ENCODE assay signal across 8 cellular contexts in the genomic region with DNA sequence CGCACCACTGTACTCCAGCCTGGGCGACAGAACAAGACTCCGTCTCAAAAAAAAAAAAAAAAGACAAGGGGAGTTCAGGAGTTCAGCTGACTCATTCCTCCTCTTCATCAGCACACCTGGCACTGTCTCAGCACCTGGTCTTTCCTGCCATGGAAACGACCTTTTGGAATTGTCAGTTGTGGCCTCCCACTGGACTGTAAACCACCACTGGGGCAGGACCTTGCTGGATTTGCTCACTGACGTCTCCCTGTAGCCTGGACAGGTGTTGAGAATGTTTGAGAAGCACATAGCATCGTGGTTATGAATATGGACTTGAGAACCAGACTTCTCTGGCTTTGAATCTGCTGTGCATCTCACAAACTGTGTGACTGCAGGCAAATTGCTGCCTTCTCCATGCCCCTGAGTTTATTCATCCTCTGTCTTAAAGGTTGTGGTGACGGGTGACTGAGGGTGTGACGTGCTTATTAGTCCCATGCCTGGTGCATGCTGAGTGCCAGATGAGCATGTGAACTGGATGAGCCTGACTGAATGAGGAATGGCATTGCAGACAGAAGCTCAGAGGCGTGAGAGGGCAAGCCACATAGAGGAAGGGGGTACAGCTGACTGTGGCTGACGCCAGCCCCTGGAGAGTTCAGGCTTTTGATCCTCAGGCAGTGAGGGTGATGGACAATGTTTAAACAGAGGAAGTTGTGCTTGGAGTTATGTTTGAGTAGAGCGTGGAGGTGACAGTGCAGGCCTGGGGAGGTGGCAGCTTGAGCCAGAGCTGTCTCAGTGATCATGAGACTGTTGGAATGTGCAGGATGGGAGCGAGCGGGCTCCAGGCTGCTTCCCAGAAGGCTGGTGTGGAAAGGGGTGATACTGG. TPM values are rescaled to one million over a fixed set of nuclear protein-coding genes. Genes with fewer than 3 reads are reported as not detected.
A peak's percentile ranks its signal among the peaks of the same experiment; 100 is the strongest.
DNase-seq lines count a peak whose midpoint lies in the region; ATAC-seq and TF ChIP-seq lines count a peak whose summit lies in the region.

No MANE protein-coding gene starts in this region.

- H3K4me3 ChIP-seq in SK-N-SH (ENCODE audit: low read depth in 2 of 2, low read length in 1 of 2) (no peak overlapping the region), stomach (no peak overlapping the region)

- peaks cover under 1% of the 10 kb centered on the region for H3K36me3 Mint-ChIP-seq in activated CD4-positive, alpha-beta memory T cell treated with anti-CD3 and anti-CD28 coated beads for 36 hours
- no peaks in the 10 kb centered on the region for H3K36me3 Mint-ChIP-seq in glutamatergic neuron (ENCODE audit: unreplicated experiment)

- ATAC-seq in SK-N-SH treated with all-trans-retinoic acid at 6 μM for 48 hours (no peak; the same call in 1 of the 3 replicates), left cardiac atrium (peak; percentile 20 to 21), HG02798 (IDR thresholded peaks at IDR 0.05; ENCODE audit: poor library complexity, unreplicated experiment) (no peak)

- H3K4me2 ChIP-seq in SK-N-SH, result peak overlapping the region; percentile 50

- no peak overlapping the region for H3K4me3 Mint-ChIP-seq in activated CD4-positive, alpha-beta memory T cell treated with anti-CD3 and anti-CD28 coated beads for 36 hours
- H3K4me3 Mint-ChIP-seq in glutamatergic neuron (ENCODE audit: unreplicated experiment), result no peak overlapping the region

- H3K9ac ChIP-seq in SK-N-SH, result no peak overlapping the region

- H3K27ac ChIP-seq in SK-N-SH (ENCODE audit: low read depth in 2 of 2, low read length in 1 of 2), result peak overlapping the region in 1 of 2 experiments; percentile 33; a peak in 2 of 4 replicates
- peak overlapping the region in 4 of 5 donors; percentile 9 to 61 (median 54) for H3K27ac ChIP-seq in stomach

- no peak for TF ChIP-seq CTCF in SK-N-SH (IDR thresholded peaks at IDR 0.05)
- no peak for TF ChIP-seq CTCF in stomach (IDR thresholded peaks at IDR 0.05)
- no peak for TF ChIP-seq CTCF in glutamatergic neuron (IDR thresholded peaks at IDR 0.05; ENCODE audit: partially characterized antibody, unreplicated experiment)

- TF ChIP-seq RAD21 in SK-N-SH (IDR thresholded peaks at IDR 0.05; ENCODE audit: low read length), result no peak

- H3K9me3 ChIP-seq in SK-N-SH (no peaks in the 10 kb centered on the region), stomach (no peaks in the 10 kb centered on the region)

- 93% methylated on average over 12 of the region's 13 CpGs for WGBS in SK-N-SH (ENCODE audit: low lambda C conversion rate)
- 72 to 83% (median 81%) methylated on average over 13 of the region's 13 CpGs for WGBS in stomach, 5 donors

- H3K27me3 ChIP-seq in SK-N-SH (ENCODE audit: insufficient read depth) (no peaks in the 10 kb centered on the region), stomach (no peaks in the 10 kb centered on the region)

- TF ChIP-seq EP300 in SK-N-SH (IDR thresholded peaks at IDR 0.05; ENCODE audit: borderline replicate concordance in 1 of 2, low read depth in 1 of 2, low read length in 1 of 2) (no peak), stomach (IDR thresholded peaks at IDR 0.05) (no peak)

- no peaks in the 10 kb centered on the region for H3K9me2 ChIP-seq in SK-N-SH

- TF ChIP-seq POLR2A in stomach (IDR thresholded peaks at IDR 0.05), result no peak

- H3K4me1 ChIP-seq in SK-N-SH (ENCODE audit: control insufficient read depth in 1 of 2, insufficient read depth in 2 of 2, low read depth in 1 of 2, low read length in 1 of 2), result peaks cover 5 to 19% of the 10 kb centered on the region in 2 experiments; a peak in 3 of 4 replicates
- H3K4me1 ChIP-seq in stomach, result peaks cover 18 to 83% (median 60%) of the 10 kb centered on the region in 4 donors

- peaks cover 5% of the 10 kb centered on the region; the same call in 1 of the 2 replicates for H4K20me1 ChIP-seq in SK-N-SH (ENCODE audit: insufficient read depth)

- CTCF ChIA-PET in SK-N-SH (lab: Yijun Ruan, JAX), result no interaction called here
- CTCF ChIA-PET in activated CD4-positive, alpha-beta memory T cell treated with anti-CD3 and anti-CD28 coated beads for 36 hours (lab: Charles Lee), result no interaction called here

- H3K9me3 Mint-ChIP-seq in activated CD4-positive, alpha-beta memory T cell treated with anti-CD3 and anti-CD28 coated beads for 36 hours, result no peaks in the 10 kb centered on the region
- no peaks in the 10 kb centered on the region for H3K9me3 Mint-ChIP-seq in glutamatergic neuron (ENCODE audit: unreplicated experiment)

- DNase-seq in SK-N-SH, result no peak
- peak; percentile 38 for DNase-seq in activated CD4-positive, alpha-beta memory T cell treated with anti-CD3 and anti-CD28 coated beads for 36 hours
- DNase-seq in left cardiac atrium, result peak; percentile 54
- no peak for DNase-seq in stomach
- DNase-seq in NCI-H128 (lab: John Stamatoyannopoulos, UW; ENCODE audit: unreplicated experiment), result no peak
- DNase-seq in glutamatergic neuron, result no peak

- intact Hi-C loops in activated CD4-positive, alpha-beta memory T cell treated with anti-CD3 and anti-CD28 coated beads for 36 hours (cut with micrococcal nuclease), result loop anchor here (1.0 kb wide), 1 partner anchor 18 kb away; no protein-coding TSS in a partner anchor
- intact Hi-C loops in left cardiac atrium (cut with DNase I) (no loop called here), stomach (cut with DNase I; ENCODE audit: low total_unique reads) (no loop called here)

- peak overlapping the region; percentile 54 for H3K27ac Mint-ChIP-seq in activated CD4-positive, alpha-beta memory T cell treated with anti-CD3 and anti-CD28 coated beads for 36 hours
- H3K27ac Mint-ChIP-seq in glutamatergic neuron (ENCODE audit: unreplicated experiment), result no peak overlapping the region

- peaks cover 0 to under 1% of the 10 kb centered on the region in 2 experiments for H3K36me3 ChIP-seq in SK-N-SH (replicated peaks in 1 of 2; ENCODE audit: control insufficient read depth in 1 of 2, insufficient read depth in 2 of 2, low read length in 1 of 2)
- peaks cover under 1 to 11% (median 7%) of the 10 kb centered on the region in 4 donors for H3K36me3 ChIP-seq in stomach

- no peaks in the 10 kb centered on the region for H3K27me3 Mint-ChIP-seq in activated CD4-positive, alpha-beta memory T cell treated with anti-CD3 and anti-CD28 coated beads for 36 hours
- H3K27me3 Mint-ChIP-seq in glutamatergic neuron (ENCODE audit: unreplicated experiment), result peaks cover 5% of the 10 kb centered on the region

- no peak overlapping the region for H2AFZ ChIP-seq in SK-N-SH (ENCODE audit: low read depth)

- peaks cover 6% of the 10 kb centered on the region for H3F3A ChIP-seq in SK-N-SH (replicated peaks; ENCODE audit: insufficient read depth)

- peaks cover 82% of the 10 kb centered on the region for H3K4me1 Mint-ChIP-seq in activated CD4-positive, alpha-beta memory T cell treated with anti-CD3 and anti-CD28 coated beads for 36 hours (ENCODE audit: low read depth)
- peaks cover 24% of the 10 kb centered on the region for H3K4me1 Mint-ChIP-seq in glutamatergic neuron (ENCODE audit: low read depth, unreplicated experiment)

- POLR2A ChIA-PET in SK-N-SH (lab: Yijun Ruan, JAX), result no interaction called here
- POLR2A ChIA-PET in activated CD4-positive, alpha-beta memory T cell treated with anti-CD3 and anti-CD28 coated beads for 36 hours (lab: Charles Lee), result no interaction called here

- H3K79me2 ChIP-seq in SK-N-SH (ENCODE audit: insufficient read depth), result peaks cover 42% of the 10 kb centered on the region; the same call in 1 of the 2 replicates

TF ChIP-seq in SK-N-SH, 30 proteins besides CTCF, POLR2A, EP300 and RAD21 (continues in another document):
- no peak for TF ChIP-seq TCF12 (IDR thresholded peaks at IDR 0.05)
- TF ChIP-seq GABPA (IDR thresholded peaks at IDR 0.05; ENCODE audit: low read depth), result no peak
- no peak for TF ChIP-seq FOXJ3 (CRISPR knock-in tag; IDR thresholded peaks at IDR 0.05)
- no peak for TF ChIP-seq PBX3 (IDR thresholded peaks at IDR 0.05)

TF ChIP-seq in SK-N-SH treated with all-trans-retinoic acid at 6 μM for 48 hours, 23 proteins besides CTCF, POLR2A, EP300 and RAD21 (continues in another document):
- no peak for TF ChIP-seq ZFP3 (CRISPR knock-in tag; IDR thresholded peaks at IDR 0.05)
- no peak for TF ChIP-seq ZNF565 (CRISPR knock-in tag; conservative IDR thresholded peaks at IDR 0.05; ENCODE audit: low read depth)
- no peak for TF ChIP-seq PPARA (CRISPR knock-in tag; IDR thresholded peaks at IDR 0.05; ENCODE audit: borderline replicate concordance)
- no peak for TF ChIP-seq OSR1 (CRISPR knock-in tag; IDR thresholded peaks at IDR 0.05)
- no peak for TF ChIP-seq ISL1 (CRISPR knock-in tag; IDR thresholded peaks at IDR 0.05)
- no peak for TF ChIP-seq TOX (CRISPR knock-in tag; IDR thresholded peaks at IDR 0.05; ENCODE audit: borderline replicate concordance)
- no peak for TF ChIP-seq BACH2 (CRISPR knock-in tag; IDR thresholded peaks at IDR 0.05; ENCODE audit: borderline replicate concordance)
- no peak for TF ChIP-seq SNAI2 (CRISPR knock-in tag; IDR thresholded peaks at IDR 0.05)
- TF ChIP-seq CSDC2 (CRISPR knock-in tag; IDR thresholded peaks at IDR 0.05), result no peak

RNA-seq across cellular contexts. Expression of gene TOM1, which starts 12.7 kb away (rescaled TPM):
- 26.9 and 28.7 TPM in 2 replicates for polyA plus RNA-seq in SK-N-SH (2012; rRNA removed)
- polyA plus RNA-seq in SK-N-SH (2012; cell fraction: cytosol; rRNA removed), result 14.2 and 18.0 TPM in 2 replicates
- 36.9 and 44.0 TPM in 2 replicates for polyA plus RNA-seq in SK-N-SH (2012; cell fraction: nucleus; rRNA removed)
- 10 to 100 TPM; 29.8 to 31.1 TPM for total RNA-seq in activated CD4-positive, alpha-beta memory T cell treated with anti-CD3 and anti-CD28 coated beads for 36 hours
- 10 to 100 TPM; 45.1 to 57.9 TPM for total RNA-seq in left cardiac atrium
- 100 to 1,000 TPM in 1 of 5 donors, 10 to 100 TPM in 4; 17.3 to 150 (median 51.3) TPM for total RNA-seq in stomach
- 10 to 100 TPM; 29.3 to 32.7 (median 30.1) TPM for polyA plus RNA-seq in stomach
- 40.6 TPM for total RNA-seq in glutamatergic neuron (ENCODE audit: unreplicated experiment)

RNA-seq across cellular contexts. Expression of gene HMGXB4, which starts 55.1 kb away (rescaled TPM):
- 16.5 and 21.7 TPM in 2 replicates for polyA plus RNA-seq in SK-N-SH (2012; rRNA removed)
- 19.9 and 22.4 TPM in 2 replicates for polyA plus RNA-seq in SK-N-SH (2012; cell fraction: cytosol; rRNA removed)
- polyA plus RNA-seq in SK-N-SH (2012; cell fraction: nucleus; rRNA removed), result 10.6 and 21.2 TPM in 2 replicates
- 10 to 100 TPM; 33.9 to 35.7 TPM for total RNA-seq in activated CD4-positive, alpha-beta memory T cell treated with anti-CD3 and anti-CD28 coated beads for 36 hours
- total RNA-seq in left cardiac atrium, result 10 to 100 TPM in 1 of 2 donors, 1 to 10 TPM in 1; 8.8 to 10.3 TPM
- total RNA-seq in stomach, result 10 to 100 TPM; 13.3 to 31.0 (median 17.9) TPM
- polyA plus RNA-seq in stomach, result 1 to 10 TPM; 4.8 to 8.6 (median 5.9) TPM
- 14.4 TPM for total RNA-seq in glutamatergic neuron (ENCODE audit: unreplicated experiment)

Comparison
In these comparisons a context has a peak if more than half of its experiments do, and no peak if none do; other contexts are left out.
1. DNase-seq: peak in activated CD4-positive, alpha-beta memory T cell treated with anti-CD3 and anti-CD28 coated beads for 36 hours (single experiment) and left cardiac atrium (single experiment); none in SK-N-SH (single experiment), stomach (single experiment), NCI-H128 (single experiment) and glutamatergic neuron (single experiment).
2. ATAC-seq: peak in left cardiac atrium (2 of 2); none in SK-N-SH treated with all-trans-retinoic acid at 6 μM for 48 hours (single experiment) and HG02798 (single experiment).